In the genomic region with DNA sequence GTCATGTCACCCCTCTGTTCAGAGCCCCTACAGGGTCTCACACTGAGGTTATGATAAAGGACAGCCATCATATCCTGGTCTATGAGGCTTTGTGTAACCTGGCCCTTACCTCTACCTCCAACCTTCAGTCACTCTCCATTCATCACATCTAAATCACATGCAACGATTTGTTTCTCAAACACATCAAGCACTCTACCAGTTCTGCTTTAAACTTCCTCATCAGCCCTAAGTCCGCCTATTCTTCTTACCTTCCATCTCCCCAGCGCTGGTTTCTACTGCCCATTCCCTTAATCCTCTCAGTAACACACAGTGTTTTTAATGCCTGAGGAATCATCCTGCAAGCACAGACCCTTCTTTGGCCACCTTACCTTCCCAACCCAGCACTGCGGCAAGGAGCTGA, we compare ENCODE assay signal across 21 cellular contexts.
"Had no signal": no experiment of that assay in that cellular context is flagged by ENCODE, and none has a peak within 500 bp of the region (broad histone marks: within the 10 kb centered on the region; RNA-seq: fewer than 3 reads in every experiment).

No MANE protein-coding gene starts in this region.

- H3K9me3 ChIP-seq: left ventricle myocardium inferior, ovary, psoas muscle, right atrium auricular region, stomach, uterus had no signal

- ATAC-seq: natural killer cell treated with Interleukin-12 subunit alpha and Interleukin-12 subunit beta and Interleukin-15 and Interleukin-18, amount 100 ng/mL, for 72 hours; psoas muscle had no signal

- H3K4me3 ChIP-seq: left ventricle myocardium inferior, ovary, psoas muscle, right atrium auricular region, stomach, uterus had no signal

- DNase-seq: activated CD8-positive, alpha-beta memory T cell treated with anti-CD3 and anti-CD28 coated beads for 24 hours; activated CD8-positive, alpha-beta memory T cell treated with anti-CD3 and anti-CD28 coated beads, Interleukin-2, amount 50 U/mL, for 4 hours; activated naive CD4-positive, alpha-beta T cell; activated T-cell treated with anti-CD3 and anti-CD28 coated beads, Interleukin-2, amount 50 U/mL, for 24 hours; central memory CD4-positive, alpha-beta T cell; dermis blood vessel endothelial cell; effector memory CD4-positive, alpha-beta T cell; head of caudate nucleus; hypothalamus; left ventricle myocardium inferior; ovary; psoas muscle; stimulated activated CD4-positive, alpha-beta T cell treated with anti-CD3 and anti-CD28 coated beads, Interleukin-4, amount 100 ng/mL, for 24 hours; stomach; trophoblast cell; uterus had no signal

- H3K27ac Mint-ChIP-seq: activated naive CD8-positive, alpha-beta T cell; activated T-cell treated with anti-CD3 and anti-CD28 coated beads, Interleukin-2, amount 50 U/mL, for 24 hours; activated T-helper 2 cell treated with anti-CD3 and anti-CD28 coated beads, Interferon-gamma antibody, Interleukin-2, Interleukin-4, amounts not matched to agents 10 μg/mL and 5 μg/mL and 100 μg/mL, durations not matched to agents 14 hours and 24 hours and 36 hours; mesothelial cell of epicardium; natural killer cell treated with Interleukin-12 subunit alpha and Interleukin-12 subunit beta and Interleukin-15 and Interleukin-18, amount 100 ng/mL, for 72 hours had no signal

- H3K4me1 Mint-ChIP-seq: mesothelial cell of epicardium had no signal

- H3K4me1 ChIP-seq: left ventricle myocardium inferior, psoas muscle, right atrium auricular region, stomach, uterus had no signal

- H3K4me3 Mint-ChIP-seq: activated naive CD8-positive, alpha-beta T cell; activated T-cell treated with anti-CD3 and anti-CD28 coated beads, Interleukin-2, amount 50 U/mL, for 24 hours; mesothelial cell of epicardium; natural killer cell treated with Interleukin-12 subunit alpha and Interleukin-12 subunit beta and Interleukin-15 and Interleukin-18, amount 100 ng/mL, for 72 hours had no signal

- H3K27ac ChIP-seq: left ventricle myocardium inferior, ovary, psoas muscle, right atrium auricular region, stomach, uterus had no signal

- H3K36me3 Mint-ChIP-seq: mesothelial cell of epicardium; natural killer cell treated with Interleukin-12 subunit alpha and Interleukin-12 subunit beta and Interleukin-15 and Interleukin-18, amount 100 ng/mL, for 72 hours had no signal

- H3K27me3 Mint-ChIP-seq: activated naive CD8-positive, alpha-beta T cell had no signal

- H3K27me3 ChIP-seq: ovary, right atrium auricular region, stomach, uterus had no signal

- H3K36me3 ChIP-seq: left ventricle myocardium inferior, ovary, right atrium auricular region, stomach, uterus had no signal

- H3K9me3 Mint-ChIP-seq: activated T-cell treated with anti-CD3 and anti-CD28 coated beads, Interleukin-2, amount 50 U/mL, for 24 hours; activated T-helper 2 cell treated with anti-CD3 and anti-CD28 coated beads, Interferon-gamma antibody, Interleukin-2, Interleukin-4, amounts not matched to agents 10 μg/mL and 5 μg/mL and 100 μg/mL, durations not matched to agents 14 hours and 24 hours and 36 hours; mesothelial cell of epicardium; natural killer cell treated with Interleukin-12 subunit alpha and Interleukin-12 subunit beta and Interleukin-15 and Interleukin-18, amount 100 ng/mL, for 72 hours had no signal
